Comparison of ENCODE assay signal across 7 cellular contexts in the genomic region with DNA sequence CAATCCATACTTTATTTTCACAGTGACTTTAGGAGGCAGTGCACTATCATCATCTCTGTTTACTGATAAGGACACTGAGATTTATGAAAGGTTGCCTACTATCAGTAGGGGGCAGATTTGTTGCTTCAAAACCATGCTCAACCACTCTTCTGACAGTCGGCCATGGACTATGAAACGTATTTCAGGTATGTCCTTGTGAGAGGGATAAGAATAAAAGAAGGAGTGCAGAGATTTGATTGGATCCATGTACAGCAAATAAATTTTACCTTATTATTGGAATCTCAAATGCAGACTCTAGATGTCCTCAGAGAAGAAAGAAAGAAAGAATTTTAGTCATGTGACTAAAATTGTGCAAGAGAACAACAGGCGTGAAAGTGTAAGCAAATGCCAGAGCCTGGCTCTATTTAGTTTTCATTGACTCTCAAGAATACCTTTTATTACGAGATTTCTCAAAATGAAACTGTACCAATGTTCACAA.
DNase-seq lines count a peak whose midpoint lies in the region; ATAC-seq and TF ChIP-seq lines count a peak whose summit lies in the region.

No MANE protein-coding gene starts in this region.

- TF ChIP-seq CTCF in GM12872 (IDR thresholded peaks at IDR 0.05; ENCODE audit: insufficient read depth, low read depth, low read length) (peak; percentile 28; the same call in 2 of the 3 replicates), lung (IDR thresholded peaks at IDR 0.05; ENCODE audit: control extremely low read depth, extremely low read depth) (no peak)

- H3K9me3 ChIP-seq in T-helper 17 cell (ENCODE audit: control insufficient read depth, low read length, poor library complexity, severe bottlenecking) = no peaks in the 10 kb centered on the region
- H3K9me3 ChIP-seq in lung (ENCODE audit: control insufficient read depth in 2 of 2, insufficient read depth in 1 of 2, low read length in 1 of 2) = peaks cover 0 to 1% of the 10 kb centered on the region in 2 donors

- H3K4me3 Mint-ChIP-seq in T-helper 17 cell = no peak overlapping the region
- H3K4me3 Mint-ChIP-seq in activated T-cell treated with anti-CD3 and anti-CD28 coated beads, Interleukin-2, amount 50 U/mL, for 4 hours = no peak overlapping the region

- WGBS in lung, 2 donors = 22 to 27% methylated on average over 4 of the region's 4 CpGs

- in situ Hi-C loops in G401 (cut with HindIII; ENCODE audit: low sequenced_read_pairs) = no loop called here

- H3K4me1 ChIP-seq in lung (ENCODE audit: control insufficient read depth in 2 of 2, insufficient read depth in 2 of 2, low read length in 2 of 2) = no peaks in the 10 kb centered on the region

- no peaks in the 10 kb centered on the region for H3K27me3 ChIP-seq in lung (ENCODE audit: control insufficient read depth, insufficient read depth)

- H3K4me3 ChIP-seq in lung = no peak overlapping the region

- ATAC-seq in HG02870 (IDR thresholded peaks at IDR 0.05; ENCODE audit: unreplicated experiment) (peak; percentile 64), T-helper 17 cell (peak; percentile 50), lung (ENCODE audit: insufficient read depth, low FRiP score) (peak; percentile 34)
- no peak for ATAC-seq in activated T-cell treated with anti-CD3 and anti-CD28 coated beads, Interleukin-2, amount 50 U/mL, for 4 hours

- no peak overlapping the region for H3K27ac ChIP-seq in lung (ENCODE audit: low read depth in 1 of 2, low read length in 1 of 2)

- H3K27ac Mint-ChIP-seq in T-helper 17 cell = no peak overlapping the region

- peaks cover 2% of the 10 kb centered on the region for H3K36me3 Mint-ChIP-seq in T-helper 17 cell (ENCODE audit: low read depth)
- H3K36me3 Mint-ChIP-seq in activated T-cell treated with anti-CD3 and anti-CD28 coated beads, Interleukin-2, amount 50 U/mL, for 4 hours (ENCODE audit: insufficient read depth) = no peaks in the 10 kb centered on the region

- peaks cover 37% of the 10 kb centered on the region for H3K27me3 Mint-ChIP-seq in T-helper 17 cell
- peaks cover 2% of the 10 kb centered on the region for H3K27me3 Mint-ChIP-seq in activated T-cell treated with anti-CD3 and anti-CD28 coated beads, Interleukin-2, amount 50 U/mL, for 4 hours (ENCODE audit: low read depth)

- H3K36me3 ChIP-seq in lung (ENCODE audit: control insufficient read depth in 2 of 2, insufficient read depth in 2 of 2, low read length in 2 of 2) = no peaks in the 10 kb centered on the region

- peaks cover 14% of the 10 kb centered on the region for H3K4me1 Mint-ChIP-seq in T-helper 17 cell
- peaks cover 4% of the 10 kb centered on the region for H3K4me1 Mint-ChIP-seq in activated T-cell treated with anti-CD3 and anti-CD28 coated beads, Interleukin-2, amount 50 U/mL, for 4 hours (ENCODE audit: low read depth)

- H3K9me3 Mint-ChIP-seq in activated T-cell treated with anti-CD3 and anti-CD28 coated beads, Interleukin-2, amount 50 U/mL, for 4 hours = no peaks in the 10 kb centered on the region

- no peak for DNase-seq in T-helper 17 cell
- DNase-seq in lung (ENCODE audit: low spot score) = no peak
- no peak for DNase-seq in activated T-cell treated with anti-CD3 and anti-CD28 coated beads, Interleukin-2, amount 50 U/mL, for 4 hours
- DNase-seq in retina = no peak
- no peak for DNase-seq in G401 (ENCODE audit: low spot score)

Comparison
In these comparisons a context has a peak if more than half of its experiments do, and no peak if none do; other contexts are left out.
1. ATAC-seq: peak in HG02870 (single experiment), T-helper 17 cell (single experiment) and lung (single experiment); none in activated T-cell treated with anti-CD3 and anti-CD28 coated beads, Interleukin-2, amount 50 U/mL, for 4 hours (0 of 2).